In the genomic region with DNA sequence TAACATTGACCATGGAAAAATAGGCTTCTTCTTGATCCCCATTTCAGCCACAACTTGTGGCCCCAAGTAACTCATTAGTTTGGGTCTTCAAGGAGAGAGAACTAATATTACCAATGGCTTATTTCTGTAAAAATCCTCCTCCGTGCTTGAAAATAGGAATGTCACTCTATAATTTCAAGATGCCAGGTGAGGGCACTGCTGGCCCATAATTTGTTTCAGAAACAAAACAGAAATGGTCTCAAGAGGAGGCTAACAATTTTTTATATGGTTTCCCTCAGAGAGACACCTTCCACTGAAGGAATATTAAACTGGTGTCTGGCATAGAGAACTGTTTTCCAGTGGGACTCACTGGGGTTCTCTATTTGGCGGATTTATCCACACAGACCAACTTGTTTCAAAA, we compare ENCODE assay signal across 11 cellular contexts.
DNase-seq lines count a peak whose midpoint lies in the region; ATAC-seq and TF ChIP-seq lines count a peak whose summit lies in the region.
"Had no signal": no experiment of that assay in that cellular context is flagged by ENCODE, and none has a peak within 500 bp of the region (broad histone marks: within the 10 kb centered on the region; RNA-seq: fewer than 3 reads in every experiment).

No MANE protein-coding gene starts in this region.

- H3K27ac Mint-ChIP-seq in neural progenitor cell = no peak overlapping the region
- H3K27ac Mint-ChIP-seq: natural killer cell; stimulated activated naive CD8-positive, alpha-beta T cell treated with anti-CD3 and anti-CD28 coated beads, Interleukin-15, Interleukin-2, amounts not matched to agents 100 ng/mL and 50 ng/mL, for 24 hours; T-cell had no signal

- H3K4me1 ChIP-seq in DOHH2 (ENCODE audit: control insufficient read depth, low read length) (peaks cover 9% of the 10 kb centered on the region), neural progenitor cell (no peaks in the 10 kb centered on the region)

- H3K9me3 ChIP-seq in DOHH2 (ENCODE audit: control insufficient read depth, insufficient read depth, low read length) = no peaks in the 10 kb centered on the region
- H3K9me3 ChIP-seq in neural progenitor cell (ENCODE audit: low read depth) = no peaks in the 10 kb centered on the region

- no peak overlapping the region for H3K9ac ChIP-seq in neural progenitor cell

- H3K79me2 ChIP-seq in DOHH2 (ENCODE audit: control insufficient read depth, low read length) = no peaks in the 10 kb centered on the region
- no peaks in the 10 kb centered on the region for H3K79me2 ChIP-seq in neural progenitor cell (ENCODE audit: low read depth)

- H2AFZ ChIP-seq in neural progenitor cell (replicated peaks) = no peak overlapping the region

- TF ChIP-seq CTCF in DOHH2 (IDR thresholded peaks at IDR 0.05; ENCODE audit: low read depth, low read length, poor library complexity, severe bottlenecking) (peak; percentile 47), cardiac fibroblast (IDR thresholded peaks at IDR 0.05; ENCODE audit: low read depth, low read length) (no peak), neural progenitor cell (IDR thresholded peaks at IDR 0.05) (peak; percentile 57)

- H3K4me3 Mint-ChIP-seq in neural progenitor cell = no peak overlapping the region
- H3K4me3 Mint-ChIP-seq: natural killer cell; stimulated activated naive CD8-positive, alpha-beta T cell treated with anti-CD3 and anti-CD28 coated beads, Interleukin-15, Interleukin-2, amounts not matched to agents 100 ng/mL and 50 ng/mL, for 24 hours; T-cell had no signal

- no peak overlapping the region for H3K27ac ChIP-seq in DOHH2 (ENCODE audit: low read depth, low read length)
- no peak overlapping the region for H3K27ac ChIP-seq in neural progenitor cell

- no peaks in the 10 kb centered on the region for H3K27me3 Mint-ChIP-seq in neural progenitor cell (ENCODE audit: insufficient read depth, low read depth)
- H3K27me3 Mint-ChIP-seq: stimulated activated naive CD8-positive, alpha-beta T cell treated with anti-CD3 and anti-CD28 coated beads, Interleukin-15, Interleukin-2, amounts not matched to agents 100 ng/mL and 50 ng/mL, for 24 hours had no signal

- no peaks in the 10 kb centered on the region for H3F3A ChIP-seq in DOHH2 (ENCODE audit: control insufficient read depth, insufficient read depth)
- no peaks in the 10 kb centered on the region for H3F3A ChIP-seq in neural progenitor cell (ENCODE audit: low read depth)

- H4K20me1 ChIP-seq in DOHH2 (ENCODE audit: control insufficient read depth, insufficient read depth, low read depth, low read length) (no peaks in the 10 kb centered on the region), neural progenitor cell (ENCODE audit: low read depth) (no peaks in the 10 kb centered on the region)

- DNase-seq in NCI-H1694 (lab: John Stamatoyannopoulos, UW) (peak; percentile 42), cardiac fibroblast (ENCODE audit: low read depth in 2 of 2) (peak; percentile 60 to 61), neural progenitor cell (ENCODE audit: low spot score) (peak; percentile 20), NCI-H524 treated with DMSO at 0.1 percent for 48 hours (lab: John Stamatoyannopoulos, UW) (no peak), CD1c-positive myeloid dendritic cell (ENCODE audit: extremely low spot score) (no peak)
- no peak for DNase-seq in stimulated activated CD8-positive, alpha-beta memory T cell treated with anti-CD3 and anti-CD28 coated beads, Interleukin-4, amount 100 ng/mL, for 48 hours
- DNase-seq: natural killer cell, T-cell had no signal

- H3K9me3 Mint-ChIP-seq in neural progenitor cell = no peaks in the 10 kb centered on the region
- H3K9me3 Mint-ChIP-seq: stimulated activated naive CD8-positive, alpha-beta T cell treated with anti-CD3 and anti-CD28 coated beads, Interleukin-15, Interleukin-2, amounts not matched to agents 100 ng/mL and 50 ng/mL, for 24 hours had no signal

- H3K9me2 ChIP-seq in DOHH2 (replicated peaks; ENCODE audit: control insufficient read depth, low read length) = no peaks in the 10 kb centered on the region

- no peaks in the 10 kb centered on the region for H3K36me3 Mint-ChIP-seq in neural progenitor cell
- H3K36me3 Mint-ChIP-seq: natural killer cell, T-cell had no signal

- no peak overlapping the region for H3K4me3 ChIP-seq in DOHH2 (ENCODE audit: low read length)
- H3K4me3 ChIP-seq in cardiac fibroblast (replicated peaks in 1 of 2; ENCODE audit: low read depth in 2 of 2, low read length in 2 of 2) = no peak overlapping the region
- H3K4me3 ChIP-seq in neural progenitor cell = no peak overlapping the region

- no peaks in the 10 kb centered on the region for H3K4me1 Mint-ChIP-seq in neural progenitor cell
- H3K4me1 Mint-ChIP-seq: natural killer cell, T-cell had no signal

- H3K4me2 ChIP-seq in DOHH2 (ENCODE audit: low read length) (no peak overlapping the region), neural progenitor cell (no peak overlapping the region)

- no peak for ATAC-seq in GM21529 (IDR thresholded peaks at IDR 0.05; ENCODE audit: unreplicated experiment)
- ATAC-seq: natural killer cell, T-cell had no signal

- H3K36me3 ChIP-seq in DOHH2 (ENCODE audit: control insufficient read depth, low read length) = no peaks in the 10 kb centered on the region
- H3K36me3 ChIP-seq in neural progenitor cell = no peaks in the 10 kb centered on the region

- no peaks in the 10 kb centered on the region for H3K27me3 ChIP-seq in DOHH2 (ENCODE audit: control insufficient read depth, low read length)
- no peaks in the 10 kb centered on the region for H3K27me3 ChIP-seq in neural progenitor cell

Comparison
In these comparisons a context has a peak if more than half of its experiments do, and no peak if none do; other contexts are left out.
1. DNase-seq: peak in NCI-H1694 (single experiment), cardiac fibroblast (2 of 2) and neural progenitor cell (single experiment); none in NCI-H524 treated with DMSO at 0.1 percent for 48 hours (single experiment), stimulated activated CD8-positive, alpha-beta memory T cell treated with anti-CD3 and anti-CD28 coated beads, Interleukin-4, amount 100 ng/mL, for 48 hours (single experiment) and CD1c-positive myeloid dendritic cell (single experiment).